In the genomic region with DNA sequence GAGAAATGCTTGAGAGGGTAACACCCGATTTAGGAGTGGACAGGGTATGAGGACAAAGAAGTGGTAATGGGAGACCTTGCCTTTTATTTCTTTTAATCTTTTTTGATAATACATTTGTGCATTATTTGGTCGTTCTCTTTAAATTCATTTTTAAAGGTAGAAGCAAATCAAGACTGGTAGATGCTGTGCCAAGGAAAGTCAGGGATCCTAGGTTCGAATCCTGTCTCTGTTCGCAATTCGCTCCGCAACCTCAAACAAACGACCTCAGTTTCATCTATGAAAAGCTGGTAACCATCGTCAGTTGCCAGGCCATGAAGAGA, we compare ENCODE assay signal across 8 cellular contexts. TPM values are rescaled to one million over a fixed set of nuclear protein-coding genes. Genes with fewer than 3 reads are reported as not detected.
DNase-seq lines count a peak whose midpoint lies in the region; TF ChIP-seq lines count a peak whose summit lies in the region.

No MANE protein-coding gene starts in this region.

- H3K27me3 ChIP-seq in HAP-1 (ENCODE audit: low read depth): peaks cover 20% of the 10 kb centered on the region
- H3K27me3 ChIP-seq in hepatocyte: no peaks in the 10 kb centered on the region

- H3K27ac ChIP-seq in VCaP (peak overlapping the region; percentile 85), hepatocyte (no peak overlapping the region), skin epidermis (peak overlapping the region in 7 of 21 experiments; percentile 81 to 94 (median 86)), substantia nigra (ENCODE audit: low read depth, low read length, poor library complexity, severe bottlenecking) (no peak overlapping the region)

- H3K79me2 ChIP-seq in hepatocyte: peaks cover 18% of the 10 kb centered on the region

- TF ChIP-seq CTCF in VCaP (conservative IDR thresholded peaks at IDR 0.05) (no peak), hepatocyte (IDR thresholded peaks at IDR 0.05; ENCODE audit: poor library complexity) (no peak)

- H3K9me2 ChIP-seq in hepatocyte (replicated peaks; ENCODE audit: insufficient read depth): no peaks in the 10 kb centered on the region

- no peak for DNase-seq in HAP-1 (ENCODE audit: low spot score in 2 of 2)
- no peak for DNase-seq in hepatocyte (ENCODE audit: low spot score)
- DNase-seq in substantia nigra (lab: John Stamatoyannopoulos, UW): no peak
- no peak for DNase-seq in stimulated activated CD4-positive, alpha-beta T cell treated with anti-CD3 and anti-CD28 coated beads, Interleukin-4, amount 100 ng/mL, for 24 hours
- DNase-seq in nucleus accumbens (lab: John Stamatoyannopoulos, UW): no peak
- DNase-seq in AML-193 (lab: John Stamatoyannopoulos, UW): no peak

- H3K4me3 ChIP-seq in HAP-1 (peak overlapping the region; percentile 96), hepatocyte (no peak overlapping the region), skin epidermis (peak overlapping the region; percentile 66 to 94 (median 84))

- no peaks in the 10 kb centered on the region for H4K20me1 ChIP-seq in hepatocyte (ENCODE audit: insufficient read depth, poor library complexity, severe bottlenecking)

- peak overlapping the region; percentile 78 for H3K4me2 ChIP-seq in hepatocyte

- no peaks in the 10 kb centered on the region for H3K9me3 ChIP-seq in HAP-1
- no peaks in the 10 kb centered on the region for H3K9me3 ChIP-seq in hepatocyte (ENCODE audit: low read depth)

- peak overlapping the region; percentile 72 for H2AFZ ChIP-seq in hepatocyte

- H3K36me3 ChIP-seq in HAP-1 (replicated peaks) (peaks cover 35% of the 10 kb centered on the region), hepatocyte (replicated peaks; ENCODE audit: insufficient read depth, low read depth) (no peaks in the 10 kb centered on the region)

- no peaks in the 10 kb centered on the region for H3K4me1 ChIP-seq in HAP-1
- peaks cover 11% of the 10 kb centered on the region for H3K4me1 ChIP-seq in hepatocyte (ENCODE audit: insufficient read depth)

- WGBS in hepatocyte (ENCODE audit: low lambda C conversion rate, missing lambda C conversion rate): 27% methylated on average over 8 of the region's 8 CpGs

- in situ Hi-C loops in HAP-1 (cut with MboI; ENCODE audit: low sequenced_read_pairs): no loop called here

RNA-seq across cellular contexts. Expression of a gene that starts 0.4 kb away (rescaled TPM):
- total RNA-seq in hepatocyte: 171 and 187 TPM in 2 replicates
- polyA plus RNA-seq in hepatocyte: 512 and 519 TPM in 2 replicates

RNA-seq across cellular contexts. Expression of a gene that starts 8.3 kb away (rescaled TPM):
- total RNA-seq in hepatocyte: 28.5 and 29.2 TPM in 2 replicates
- 60.7 and 67.6 TPM in 2 replicates for polyA plus RNA-seq in hepatocyte

RNA-seq across cellular contexts. Expression of a gene that starts 37.3 kb away (rescaled TPM):
- total RNA-seq in hepatocyte: 31.4 and 67.6 TPM in 2 replicates
- polyA plus RNA-seq in hepatocyte: 76.1 and 136 TPM in 2 replicates
